Comparison of ENCODE assay signal across 8 cellular contexts in the genomic region with DNA sequence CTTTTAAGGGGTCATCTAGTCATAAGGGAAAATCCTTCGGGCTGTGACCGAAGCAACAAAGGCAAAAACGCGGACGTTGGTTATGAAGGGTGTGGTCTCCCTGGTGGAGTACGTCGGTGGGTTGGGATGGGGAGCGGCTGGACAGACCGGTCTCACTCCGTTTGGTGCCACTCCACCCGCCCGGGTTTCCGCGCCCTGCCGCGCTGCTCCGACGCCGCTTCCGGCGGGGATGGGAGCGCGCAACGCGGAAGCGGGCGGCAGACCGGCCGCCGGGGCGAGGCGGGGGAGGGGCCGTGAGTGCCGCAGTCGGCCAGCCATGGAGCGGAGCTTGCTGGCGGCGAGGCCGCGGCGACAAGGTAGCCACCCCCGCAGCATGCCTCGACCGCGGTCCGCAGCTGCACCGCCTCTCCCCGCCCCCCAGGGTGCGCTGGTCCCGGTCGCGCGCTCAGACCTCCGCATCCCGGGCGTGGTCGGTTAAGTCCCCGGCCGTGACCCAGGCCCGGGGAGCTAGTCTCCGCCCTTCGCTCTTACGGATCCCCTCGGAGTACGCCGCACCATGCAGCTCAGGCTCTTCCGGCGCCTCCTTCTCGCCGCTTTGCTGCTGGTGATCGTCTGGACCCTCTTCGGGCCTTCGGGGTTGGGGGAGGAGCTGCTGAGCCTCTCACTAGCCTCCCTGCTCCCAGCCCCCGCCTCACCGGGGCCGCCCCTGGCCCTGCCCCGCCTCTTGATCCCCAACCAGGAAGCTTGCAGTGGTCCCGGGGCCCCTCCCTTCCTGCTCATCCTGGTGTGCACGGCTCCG. TPM values are rescaled to one million over a fixed set of nuclear protein-coding genes. Genes with fewer than 3 reads are reported as not detected.
DNase-seq lines count a peak whose midpoint lies in the region; ATAC-seq and TF ChIP-seq lines count a peak whose summit lies in the region.

B3GALT4 (plus strand) TSS at position 260 of the 799 bp plus-strand sequence; CDS start at position 557, 297 bp downstream.

- peak; percentile 53 for TF ChIP-seq RAD21 in neural cell (conservative IDR thresholded peaks at IDR 0.05)

- no peaks in the 10 kb centered on the region for H4K20me1 ChIP-seq in neural cell (ENCODE audit: insufficient read depth)

- POLR2A ChIA-PET in RWPE1 (lab: Yijun Ruan, JAX; ENCODE audit: low non-redundant PET): interaction anchor here (0.6 to 1.9 kb wide), 3 partner anchors 12 to 77 kb away, joined by 3 to 14 read pairs (median 6); partner anchors contain the start of genes PFDN6, RGL2 and WDR46

- H3K36me3 ChIP-seq in neural cell (ENCODE audit: insufficient read depth, low read length): no peaks in the 10 kb centered on the region

- no peaks in the 10 kb centered on the region for H3K9me2 ChIP-seq in neural cell (ENCODE audit: insufficient read depth, low read length)

- DNase-seq in COR-L47 (lab: John Stamatoyannopoulos, UW) (peak; percentile 47), HK-2 (ENCODE audit: unreplicated experiment) (peak; percentile 43), RWPE1 (ENCODE audit: low spot score) (peak; percentile 81), activated gamma-delta T cell (lab: John Stamatoyannopoulos, UW) (peak; percentile 60), foreskin fibroblast (peak; percentile 86 to 94)

- H3K9me3 ChIP-seq in neural cell (ENCODE audit: low read length): no peaks in the 10 kb centered on the region

- H3K9ac ChIP-seq in neural cell (ENCODE audit: low read length): peak within 1 kb of the TSS; percentile 81

- CTCF ChIA-PET in RWPE1 (lab: Yijun Ruan, JAX): interaction anchor here (0.5 to 1.4 kb wide), 5 partner anchors 12 to 130 kb away, joined by 3 to 6 read pairs (median 3); partner anchors contain the start of genes PFDN6 and WDR46

- peak; percentile 46 for TF ChIP-seq EP300 in neural cell (conservative IDR thresholded peaks at IDR 0.05; ENCODE audit: poor library complexity, severe bottlenecking)

- no peaks in the 10 kb centered on the region for H3F3A ChIP-seq in neural cell (ENCODE audit: insufficient read depth, low read length, poor library complexity, severe bottlenecking)

- H3K27ac ChIP-seq in RWPE1 (peak within 1 kb of the TSS; percentile 95), neural cell (ENCODE audit: low read length) (peak within 1 kb of the TSS; percentile 77), temporal lobe (ENCODE audit: low read depth, low read length) (peak within 1 kb of the TSS; percentile 83)

- peaks cover 18% of the 10 kb centered on the region for H3K79me2 ChIP-seq in neural cell (replicated peaks; ENCODE audit: insufficient read depth, low read length)

- ATAC-seq in GM19395 (IDR thresholded peaks at IDR 0.05; ENCODE audit: unreplicated experiment): peak; percentile 58

- H3K4me3 ChIP-seq in foreskin fibroblast (ENCODE audit: low read depth in 1 of 2, low read length in 2 of 2) (peak within 1 kb of the TSS; percentile 41 to 65), neural cell (ENCODE audit: low read length) (peak within 1 kb of the TSS; percentile 82)

- TF ChIP-seq CTCF in RWPE1 (conservative IDR thresholded peaks at IDR 0.05; ENCODE audit: low read depth) (peak; percentile 53), foreskin fibroblast (IDR thresholded peaks at IDR 0.05; ENCODE audit: low read depth, low read length) (peak; percentile 29), neural cell (IDR thresholded peaks at IDR 0.05; ENCODE audit: poor library complexity, severe bottlenecking) (peak; percentile 74)

- peak within 1 kb of the TSS; percentile 65 for H2AFZ ChIP-seq in neural cell (ENCODE audit: low read depth, low read length)

- peak within 1 kb of the TSS; percentile 75 for H3K4me2 ChIP-seq in neural cell (ENCODE audit: low read length)

- no peaks in the 10 kb centered on the region for H3K27me3 ChIP-seq in neural cell (ENCODE audit: insufficient read depth, low read depth, low read length)

TF ChIP-seq in neural cell, 6 proteins besides CTCF, POLR2A, EP300 and RAD21:
- TF ChIP-seq REST (IDR thresholded peaks at IDR 0.05; ENCODE audit: borderline replicate concordance) (peak; percentile 47), MXI1 (conservative IDR thresholded peaks at IDR 0.05; ENCODE audit: poor library complexity, severe bottlenecking) (peak; percentile 72), POLR2AphosphoS5 (IDR thresholded peaks at IDR 0.05) (peak; percentile 70), SMC3 (conservative IDR thresholded peaks at IDR 0.05; ENCODE audit: poor library complexity) (peak; percentile 64), EZH2 (IDR thresholded peaks at IDR 0.05; ENCODE audit: borderline replicate concordance, insufficient read depth, low read length, poor library complexity, severe bottlenecking) (no peak)
TF ChIP-seq in neural cell: peak in this region for 4.

RNA-seq across cellular contexts. Expression of gene B3GALT4, which starts in this region (rescaled TPM):
- polyA plus RNA-seq in neural cell: 2.5 and 7.0 TPM in 2 replicates
- polyA minus RNA-seq in neural cell: 10.7 and 16.1 TPM in 2 replicates
- total RNA-seq in temporal lobe: 4.2 TPM

Comparison
In these comparisons a context has a peak if more than half of its experiments do, and no peak if none do; other contexts are left out.
1. Peak in every context shown above with its lines: DNase-seq, ATAC-seq, H3K4me3 ChIP-seq and H3K27ac ChIP-seq.